8 cellular contexts compared by ENCODE assay signal in the genomic region with DNA sequence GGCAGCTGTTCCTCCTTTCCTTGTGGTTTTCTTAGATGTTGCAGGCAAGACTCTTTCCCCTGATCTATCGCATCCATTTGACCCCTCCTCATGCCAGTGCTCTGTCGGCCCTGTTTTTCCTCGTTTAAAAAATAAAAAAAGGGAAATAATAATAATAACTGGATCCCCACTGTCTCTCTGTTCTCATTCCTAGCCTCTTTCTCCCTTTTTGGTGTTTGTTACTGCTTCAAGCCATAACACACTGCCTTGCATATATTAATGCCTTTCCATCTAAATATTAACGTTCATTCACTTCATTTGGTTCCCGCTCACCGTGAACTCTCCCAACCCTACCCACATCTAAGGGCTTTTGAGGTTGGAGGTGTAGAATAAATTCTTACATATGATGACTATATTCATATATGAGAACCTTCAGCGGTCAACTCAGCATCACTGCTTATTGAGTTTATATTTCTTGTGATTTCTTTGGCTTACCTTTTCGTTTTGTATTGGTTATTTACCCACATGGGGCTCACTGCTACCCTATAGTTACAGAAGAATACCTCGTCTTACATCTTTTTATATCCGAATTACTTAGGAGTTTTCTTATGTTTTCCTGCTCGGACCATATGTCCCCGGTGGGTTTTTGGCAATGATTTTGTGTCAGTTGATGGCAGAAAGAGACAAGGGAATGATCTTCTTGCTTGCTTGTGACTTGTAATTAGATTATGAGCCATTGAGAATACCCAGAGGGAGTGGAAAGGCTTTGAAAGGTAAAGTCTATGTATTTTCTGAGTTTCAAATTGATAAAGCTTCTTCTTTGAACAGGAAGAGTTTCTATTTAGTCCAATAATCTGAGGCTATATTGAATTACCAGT. TPM values are rescaled to one million over a fixed set of nuclear protein-coding genes. Genes with fewer than 3 reads are reported as not detected.
DNase-seq lines count a peak whose midpoint lies in the region; ATAC-seq and TF ChIP-seq lines count a peak whose summit lies in the region.

No MANE protein-coding gene starts in this region.

- POLR2A ChIA-PET in Caco-2 (lab: Charles Lee) = no interaction called here

- H3K36me3 ChIP-seq in Caco-2 (ENCODE audit: control insufficient read depth, insufficient read depth, low read length) = no peaks in the 10 kb centered on the region
- no peaks in the 10 kb centered on the region for H3K36me3 ChIP-seq in smooth muscle cell (ENCODE audit: low read depth)

- no peak overlapping the region for H3K4me3 Mint-ChIP-seq in Caco-2 (ENCODE audit: unreplicated experiment)

- no peaks in the 10 kb centered on the region for H3K27me3 Mint-ChIP-seq in Caco-2 (ENCODE audit: insufficient read depth, unreplicated experiment)

- peaks cover 28% of the 10 kb centered on the region for H3K79me2 ChIP-seq in smooth muscle cell (ENCODE audit: low read depth)

- DNase-seq in Caco-2 (no peak), SW480 (ENCODE audit: low spot score) (peak; percentile 36), left cardiac atrium (no peak), smooth muscle cell (lab: John Stamatoyannopoulos, UW; ENCODE audit: unreplicated experiment) (no peak), NCI-H345 (lab: John Stamatoyannopoulos, UW) (no peak), head of caudate nucleus (no peak)

- no peak overlapping the region for H3K27ac Mint-ChIP-seq in Caco-2 (ENCODE audit: unreplicated experiment)

- intact Hi-C loops in Caco-2 (cut with micrococcal nuclease; ENCODE audit: unreplicated experiment) = no loop called here
- intact Hi-C loops in left cardiac atrium (cut with DNase I) = no loop called here
- intact Hi-C loops in head of caudate nucleus (cut with DNase I) = no loop called here

- no peaks in the 10 kb centered on the region for H3K4me1 Mint-ChIP-seq in Caco-2 (ENCODE audit: low read depth, unreplicated experiment)

- H3K9me3 Mint-ChIP-seq in Caco-2 (ENCODE audit: unreplicated experiment) = no peaks in the 10 kb centered on the region

- peak; percentile 27 for ATAC-seq in GM19351 (IDR thresholded peaks at IDR 0.05; ENCODE audit: unreplicated experiment)
- peak; percentile 17 for ATAC-seq in HG03378 (IDR thresholded peaks at IDR 0.05; ENCODE audit: unreplicated experiment)
- peak; percentile 46 to 61 for ATAC-seq in left cardiac atrium

- H3K4me3 ChIP-seq in Caco-2 (ENCODE audit: low read depth, low read length) = peak overlapping the region; percentile 61
- H3K4me3 ChIP-seq in smooth muscle cell = peak overlapping the region; percentile 88

- CTCF ChIA-PET in Caco-2 (lab: Charles Lee) = no interaction called here

- H3K9ac ChIP-seq in smooth muscle cell (ENCODE audit: low read depth) = peak overlapping the region; percentile 81

- H3F3A ChIP-seq in smooth muscle cell (ENCODE audit: low read depth) = no peaks in the 10 kb centered on the region

- no peaks in the 10 kb centered on the region for H3K9me3 ChIP-seq in Caco-2
- H3K9me3 ChIP-seq in smooth muscle cell (replicated peaks; ENCODE audit: low read depth) = no peaks in the 10 kb centered on the region

- H2AFZ ChIP-seq in smooth muscle cell (ENCODE audit: low read depth) = peak overlapping the region; percentile 95

- H3K4me1 ChIP-seq in Caco-2 = no peaks in the 10 kb centered on the region
- no peaks in the 10 kb centered on the region for H3K4me1 ChIP-seq in smooth muscle cell (ENCODE audit: low read depth)

- H3K4me2 ChIP-seq in smooth muscle cell = peak overlapping the region; percentile 86

- H3K36me3 Mint-ChIP-seq in Caco-2 (ENCODE audit: insufficient read depth, unreplicated experiment) = no peaks in the 10 kb centered on the region

- TF ChIP-seq CTCF in Caco-2 (IDR thresholded peaks at IDR 0.05; ENCODE audit: insufficient read depth in 1 of 2, low read depth in 1 of 2, low read length in 1 of 2, severe bottlenecking in 1 of 2, unreplicated experiment in 1 of 2) (no peak), smooth muscle cell (IDR thresholded peaks at IDR 0.05; ENCODE audit: borderline replicate concordance, insufficient read depth, poor library complexity, severe bottlenecking) (no peak)

- H4K20me1 ChIP-seq in smooth muscle cell (ENCODE audit: low read depth) = no peaks in the 10 kb centered on the region

- TSS peak; percentile 66 for BruUV-seq in Caco-2 (replicated peaks; lab: Mats Ljungman, UMichigan)

- no peak overlapping the region for H3K27ac ChIP-seq in smooth muscle cell (ENCODE audit: low read depth)

- WGBS in smooth muscle cell (ENCODE audit: low lambda C conversion rate) = 16% methylated on average over 12 of the region's 12 CpGs

- H3K27me3 ChIP-seq in Caco-2 (replicated peaks; ENCODE audit: control insufficient read depth, insufficient read depth, low read length) (no peaks in the 10 kb centered on the region), smooth muscle cell (ENCODE audit: low read depth) (peaks cover 2% of the 10 kb centered on the region)

RNA-seq across cellular contexts. Expression of a gene that starts 0.8 kb away (rescaled TPM):
- total RNA-seq in Caco-2 (2022) (6.8 and 7.4 TPM in 2 replicates), left cardiac atrium (10 to 100 TPM in 1 of 2 donors, 1 to 10 TPM in 1; 9.9 to 11.3 TPM), smooth muscle cell (13.4 and 13.5 TPM in 2 replicates)
- 7.0 and 11.5 TPM in 2 replicates for polyA plus RNA-seq in smooth muscle cell
